8 cellular contexts compared by ENCODE assay signal in the genomic region with DNA sequence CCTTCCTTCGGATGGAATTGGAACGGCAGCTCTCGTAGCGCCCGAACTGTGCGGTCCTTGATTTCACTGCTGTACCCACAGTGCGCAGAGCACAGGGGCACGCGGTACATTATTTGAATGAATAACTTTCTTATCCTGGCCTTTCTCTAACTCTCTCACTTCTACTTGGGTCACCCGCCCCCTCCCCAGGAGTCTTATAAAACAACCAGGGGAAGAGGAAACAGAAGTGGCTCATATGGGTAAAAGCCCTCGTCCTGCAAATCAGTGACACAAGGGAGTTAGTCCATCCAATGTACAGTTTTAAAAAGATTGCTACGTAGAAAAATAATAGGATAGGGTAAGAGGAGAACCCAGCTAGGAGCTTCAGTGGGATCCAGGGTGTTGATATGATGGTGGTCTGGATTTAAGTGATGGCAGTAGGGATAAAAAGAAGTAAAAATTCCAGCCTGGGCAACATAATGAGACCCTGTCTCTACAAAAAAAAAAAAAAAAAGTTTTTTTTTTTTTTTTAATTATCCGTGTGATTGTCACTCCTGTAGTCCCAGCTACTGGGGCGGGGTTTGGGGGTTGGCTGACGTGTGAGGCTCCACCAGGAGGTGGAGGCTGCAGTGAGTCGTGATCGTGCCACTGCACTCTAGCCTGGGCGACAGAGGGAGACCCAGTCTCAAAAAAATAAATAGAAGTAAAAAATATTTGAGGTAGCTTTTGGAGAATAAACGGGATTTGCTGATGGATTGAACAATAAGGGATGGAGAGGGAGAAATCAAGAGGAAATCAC. TPM values are rescaled to one million over a fixed set of nuclear protein-coding genes. Genes with fewer than 3 reads are reported as not detected.
A peak's percentile ranks its signal among the peaks of the same experiment; 100 is the strongest.
DNase-seq lines count a peak whose midpoint lies in the region; ATAC-seq, FAIRE-seq and TF ChIP-seq lines count a peak whose summit lies in the region.

No MANE protein-coding gene starts in this region.

- POLR2A ChIA-PET in activated CD4-positive, alpha-beta T cell treated with anti-CD3 and anti-CD28 coated beads, Interleukin-2, amount 10 ng/mL, durations not matched to agents 7 days and 5 days (lab: Charles Lee) = no interaction called here
- POLR2A ChIA-PET in endothelial cell of umbilical vein (lab: Charles Lee) = no interaction called here

- peak; percentile 29 for ATAC-seq in GM21381 (IDR thresholded peaks at IDR 0.05; ENCODE audit: unreplicated experiment)
- ATAC-seq in upper lobe of left lung (ENCODE audit: low FRiP score in 2 of 2) = peak; percentile 42 to 81

- no TSS peak for BruUV-seq in endothelial cell of umbilical vein (replicated peaks; lab: Mats Ljungman, UMichigan)

- H4K20me1 ChIP-seq in endothelial cell of umbilical vein (replicated peaks; ENCODE audit: control insufficient read depth, extremely low read depth, insufficient read depth, low read length) = no peaks in the 10 kb centered on the region

- intact Hi-C loops in endothelial cell of umbilical vein (cut with micrococcal nuclease) = loop anchor here (1.0 to 10.0 kb wide), 3 partner anchors 17 to 184 kb away; a partner anchor contains a TSS

- H3K9ac ChIP-seq in endothelial cell of umbilical vein (replicated peaks; ENCODE audit: extremely low read depth, insufficient read depth, low read length) = no peak overlapping the region

- peak overlapping the region; percentile 58 for H3K4me2 ChIP-seq in endothelial cell of umbilical vein (ENCODE audit: insufficient read depth, low read length)

- H3K27ac ChIP-seq in endothelial cell of umbilical vein (ENCODE audit: insufficient read depth, low read depth, low read length) (no peak overlapping the region), upper lobe of left lung (peak overlapping the region in 3 of 4 donors; percentile 73 to 80 (median 78))

- H3K36me3 ChIP-seq in endothelial cell of umbilical vein (ENCODE audit: control insufficient read depth in 2 of 2, extremely low read depth in 1 of 2, insufficient read depth in 2 of 2, low read length in 2 of 2) (no peaks in the 10 kb centered on the region), upper lobe of left lung (no peaks in the 10 kb centered on the region)

- H3K36me3 Mint-ChIP-seq in activated CD4-positive, alpha-beta T cell treated with anti-CD3 and anti-CD28 coated beads, Interleukin-2, amount 10 ng/mL, durations not matched to agents 7 days and 5 days (ENCODE audit: low read depth) = no peaks in the 10 kb centered on the region
- no peaks in the 10 kb centered on the region for H3K36me3 Mint-ChIP-seq in nephron progenitor cell (ENCODE audit: low read depth)

- dilution Hi-C loops in endothelial cell of umbilical vein (cut with MboI; ENCODE audit: extremely low pct_ligation_motif_present, low sequenced_read_pairs) = no loop called here

- no peak for TF ChIP-seq EP300 in upper lobe of left lung (IDR thresholded peaks at IDR 0.05)

- H3K27ac Mint-ChIP-seq in activated CD4-positive, alpha-beta T cell treated with anti-CD3 and anti-CD28 coated beads, Interleukin-2, amount 10 ng/mL, durations not matched to agents 7 days and 5 days = peak overlapping the region; percentile 55
- H3K27ac Mint-ChIP-seq in nephron progenitor cell = no peak overlapping the region

- H3K9me1 ChIP-seq in endothelial cell of umbilical vein (replicated peaks; ENCODE audit: control insufficient read depth, extremely low read depth, insufficient read depth, low read length) = no peaks in the 10 kb centered on the region

- no peaks in the 10 kb centered on the region for H3K79me2 ChIP-seq in endothelial cell of umbilical vein (ENCODE audit: control insufficient read depth, insufficient read depth, low read length)

- TF ChIP-seq CTCF in endothelial cell of umbilical vein (IDR thresholded peaks at IDR 0.05; ENCODE audit: extremely low read depth in 1 of 2, insufficient read depth in 1 of 2, low read depth in 1 of 2, low read length in 2 of 2) (peak in 1 of 2 donors; percentile 2), nephron progenitor cell (IDR thresholded peaks at IDR 0.05) (no peak), upper lobe of left lung (IDR thresholded peaks at IDR 0.05) (no peak)

- H3K4me3 Mint-ChIP-seq in activated CD4-positive, alpha-beta T cell treated with anti-CD3 and anti-CD28 coated beads, Interleukin-2, amount 10 ng/mL, durations not matched to agents 7 days and 5 days = peak overlapping the region; percentile 81
- H3K4me3 Mint-ChIP-seq in nephron progenitor cell = peak overlapping the region; percentile 83

- H3K9me3 Mint-ChIP-seq in activated CD4-positive, alpha-beta T cell treated with anti-CD3 and anti-CD28 coated beads, Interleukin-2, amount 10 ng/mL, durations not matched to agents 7 days and 5 days = no peaks in the 10 kb centered on the region
- no peaks in the 10 kb centered on the region for H3K9me3 Mint-ChIP-seq in nephron progenitor cell

- CTCF ChIA-PET in activated CD4-positive, alpha-beta T cell treated with anti-CD3 and anti-CD28 coated beads, Interleukin-2, amount 10 ng/mL, durations not matched to agents 7 days and 5 days (lab: Charles Lee) = interaction anchor here (0.6 to 1.7 kb wide), 6 partner anchors 9 to 1436 kb away, joined by 3 to 7 read pairs (median 4); no protein-coding TSS in a partner anchor
- CTCF ChIA-PET in endothelial cell of umbilical vein (lab: Charles Lee) = interaction anchor here (1.3 to 2.8 kb wide), 3 partner anchors 19 to 276 kb away, joined by 5 to 23 read pairs (median 10); no protein-coding TSS in a partner anchor

- H3K27me3 ChIP-seq in endothelial cell of umbilical vein (ENCODE audit: control insufficient read depth in 2 of 2, insufficient read depth in 2 of 2, low read length in 2 of 2) (no peaks in the 10 kb centered on the region), upper lobe of left lung (no peaks in the 10 kb centered on the region)

- H3K27me3 Mint-ChIP-seq in activated CD4-positive, alpha-beta T cell treated with anti-CD3 and anti-CD28 coated beads, Interleukin-2, amount 10 ng/mL, durations not matched to agents 7 days and 5 days = peaks cover 21% of the 10 kb centered on the region
- peaks cover 90% of the 10 kb centered on the region for H3K27me3 Mint-ChIP-seq in nephron progenitor cell (ENCODE audit: low read depth, poor library complexity)

- WGBS in upper lobe of left lung, 2 donors = 1% methylated on average over 18 to 19 of the region's 19 CpGs

- H3K4me3 ChIP-seq in endothelial cell of umbilical vein (replicated peaks in 1 of 3; ENCODE audit: insufficient read depth in 1 of 3, low read depth in 1 of 3, low read length in 3 of 3) = peak overlapping the region in 2 of 3 experiments; percentile 15 to 65
- peak overlapping the region; percentile 85 to 91 (median 89) for H3K4me3 ChIP-seq in upper lobe of left lung

- TF ChIP-seq POLR2A in endothelial cell of umbilical vein (IDR thresholded peaks at IDR 0.05; ENCODE audit: low read depth, low read length) = no peak
- peak in 1 of 4 donors; percentile 1 for TF ChIP-seq POLR2A in upper lobe of left lung (IDR thresholded peaks at IDR 0.05)

- H3K4me1 ChIP-seq in endothelial cell of umbilical vein (ENCODE audit: control insufficient read depth, extremely low read depth, insufficient read depth, low read length) = peaks cover 5% of the 10 kb centered on the region
- H3K4me1 ChIP-seq in upper lobe of left lung = peaks cover 7 to 21% (median 15%) of the 10 kb centered on the region in 4 donors

- no peaks in the 10 kb centered on the region for H3K9me3 ChIP-seq in endothelial cell of umbilical vein (replicated peaks; ENCODE audit: control insufficient read depth, insufficient read depth, low read length)
- no peaks in the 10 kb centered on the region for H3K9me3 ChIP-seq in upper lobe of left lung

- H3K4me1 Mint-ChIP-seq in activated CD4-positive, alpha-beta T cell treated with anti-CD3 and anti-CD28 coated beads, Interleukin-2, amount 10 ng/mL, durations not matched to agents 7 days and 5 days = peaks cover 9% of the 10 kb centered on the region
- H3K4me1 Mint-ChIP-seq in nephron progenitor cell = peaks cover 10% of the 10 kb centered on the region

- peak; percentile 62 for FAIRE-seq in endothelial cell of umbilical vein (lab: Jason Lieb, UNC)

- peak overlapping the region; percentile 96 for H2AFZ ChIP-seq in endothelial cell of umbilical vein (ENCODE audit: low read depth, low read length)

- DNase-seq in Ammon's horn (ENCODE audit: low spot score) (peak; percentile 47), NCI-H1694 (lab: John Stamatoyannopoulos, UW) (peak; percentile 59), endothelial cell of umbilical vein (ENCODE audit: low read depth, low spot score) (peak; percentile 73), nephron progenitor cell (peak; percentile 34), upper lobe of left lung (peak in 1 of 2 donors; percentile 59), NCI-H128 (lab: John Stamatoyannopoulos, UW; ENCODE audit: unreplicated experiment) (no peak)
- peak; percentile 67 for DNase-seq in activated CD4-positive, alpha-beta T cell treated with anti-CD3 and anti-CD28 coated beads, Interleukin-2, amount 10 ng/mL, durations not matched to agents 7 days and 5 days

RNA-seq across cellular contexts. Expression of a gene that starts 7.1 kb away (rescaled TPM):
- 10 to 100 TPM; 37.0 to 37.2 TPM for total RNA-seq in activated CD4-positive, alpha-beta T cell treated with anti-CD3 and anti-CD28 coated beads, Interleukin-2, amount 10 ng/mL, durations not matched to agents 7 days and 5 days
- total RNA-seq in endothelial cell of umbilical vein (31.8 and 34.9 TPM in 2 replicates), upper lobe of left lung (10 to 100 TPM; 15.4 to 38.8 (median 24.7) TPM)
- polyA plus RNA-seq in endothelial cell of umbilical vein = 28.2 and 29.5 TPM in 2 replicates
- polyA plus RNA-seq in endothelial cell of umbilical vein (2011; cell fraction: cytosol; rRNA removed) = 28.1 and 29.0 TPM in 2 replicates
- 44.3 and 44.8 TPM in 2 replicates for polyA plus RNA-seq in endothelial cell of umbilical vein (2011; cell fraction: nucleus; rRNA removed)
- 19.3 and 19.9 TPM in 2 replicates for polyA plus RNA-seq in endothelial cell of umbilical vein (2012)
- polyA minus RNA-seq in endothelial cell of umbilical vein = 34.6 and 35.9 TPM in 2 replicates
- polyA minus RNA-seq in endothelial cell of umbilical vein (2011; cell fraction: cytosol; rRNA and poly(A)+ RNA removed) = 13.7 TPM
- polyA minus RNA-seq in endothelial cell of umbilical vein (2011; cell fraction: nucleus; rRNA and poly(A)+ RNA removed) = 16.3 and 17.2 TPM in 2 replicates

RNA-seq across cellular contexts. Expression of a gene that starts 42.7 kb away (rescaled TPM):
- under 1 TPM; 0.17 to 0.35 TPM for total RNA-seq in activated CD4-positive, alpha-beta T cell treated with anti-CD3 and anti-CD28 coated beads, Interleukin-2, amount 10 ng/mL, durations not matched to agents 7 days and 5 days
- total RNA-seq in endothelial cell of umbilical vein (0.69 and 2.1 TPM in 2 replicates), upper lobe of left lung (10 to 100 TPM in 1 of 6 donors, 1 to 10 TPM in 5; 2.0 to 12.6 (median 4.4) TPM)
- 1.1 and 2.1 TPM in 2 replicates for polyA plus RNA-seq in endothelial cell of umbilical vein
- polyA plus RNA-seq in endothelial cell of umbilical vein (2011; cell fraction: cytosol; rRNA removed) = 0.58 and 1.4 TPM in 2 replicates
- 0.36 and 0.97 TPM in 2 replicates for polyA plus RNA-seq in endothelial cell of umbilical vein (2011; cell fraction: nucleus; rRNA removed)
- 0.50 and 0.61 TPM in 2 replicates for polyA plus RNA-seq in endothelial cell of umbilical vein (2012)
- polyA minus RNA-seq in endothelial cell of umbilical vein = 0.21 and 0.58 TPM in 2 replicates
- not detected for polyA minus RNA-seq in endothelial cell of umbilical vein (2011; cell fraction: cytosol; rRNA and poly(A)+ RNA removed)
- polyA minus RNA-seq in endothelial cell of umbilical vein (2011; cell fraction: nucleus; rRNA and poly(A)+ RNA removed) = 0.38 and 0.91 TPM in 2 replicates
